In genomic region chr11:67239795-67240574, GRCh38 we compare ENCODE assay signal across 1 cellular context.
TF ChIP-seq lines count a peak whose summit lies in the region.

No MANE protein-coding gene starts in this region.

TF ChIP-seq in HepG2, 621 proteins besides CTCF, POLR2A, EP300 and RAD21 (continued from another document and continues in another):
- TF ChIP-seq ZSCAN21 (CRISPR knock-in tag; IDR thresholded peaks at IDR 0.05; ENCODE audit: borderline replicate concordance) (peak; percentile 69; the same call in 1 of the 2 replicates), SNRNP70 (IDR thresholded peaks at IDR 0.05; ENCODE audit: low read depth, low read length) (no peak), ZNF280B (CRISPR knock-in tag; IDR thresholded peaks at IDR 0.05; ENCODE audit: borderline replicate concordance) (peak; percentile 80), GATA4 (IDR thresholded peaks at IDR 0.05; ENCODE audit: borderline replicate concordance, low read depth) (peak; percentile 79; the same call in 1 of the 2 replicates), ZNF205 (CRISPR knock-in tag; IDR thresholded peaks at IDR 0.05) (peak; percentile 81), ZNF605 (CRISPR knock-in tag; IDR thresholded peaks at IDR 0.05) (peak; percentile 83), ATF2 (CRISPR knock-in tag; IDR thresholded peaks at IDR 0.05) (peak; percentile 71; the same call in 1 of the 2 replicates), ASH2L (IDR thresholded peaks at IDR 0.05; ENCODE audit: insufficient read length, low read depth, low read length) (peak; percentile 41), ZBTB46 (CRISPR knock-in tag; IDR thresholded peaks at IDR 0.05; ENCODE audit: borderline replicate concordance) (no peak), UBTF (CRISPR knock-in tag; IDR thresholded peaks at IDR 0.05) (peak; percentile 96), KIAA2018 (CRISPR knock-in tag; IDR thresholded peaks at IDR 0.05; ENCODE audit: borderline replicate concordance) (no peak), ZNF350 (CRISPR knock-in tag; IDR thresholded peaks at IDR 0.05; ENCODE audit: borderline replicate concordance, low read depth) (peak; percentile 84), TGIF2 (CRISPR knock-in tag; IDR thresholded peaks at IDR 0.05) (peak; percentile 98), DPF2 (CRISPR knock-in tag; IDR thresholded peaks at IDR 0.05; ENCODE audit: borderline replicate concordance, low read depth) (no peak), ZC3H13 (CRISPR knock-in tag; IDR thresholded peaks at IDR 0.05) (no peak), ZFY (CRISPR knock-in tag; IDR thresholded peaks at IDR 0.05) (peak; percentile 73; the same call in 1 of the 2 replicates), ZMYM4 (CRISPR knock-in tag; IDR thresholded peaks at IDR 0.05) (peak; percentile 83), ERF (CRISPR knock-in tag; IDR thresholded peaks at IDR 0.05) (peak; percentile 98), ZKSCAN1 (IDR thresholded peaks at IDR 0.05; ENCODE audit: low read length) (no peak), ONECUT2 (CRISPR knock-in tag; IDR thresholded peaks at IDR 0.05) (no peak), ESRRA (CRISPR knock-in tag; IDR thresholded peaks at IDR 0.05; ENCODE audit: low read depth) (no peak), ZNF772 (CRISPR knock-in tag; IDR thresholded peaks at IDR 0.05) (peak; percentile 90; the same call in 1 of the 2 replicates), REST (IDR thresholded peaks at IDR 0.05; ENCODE audit: borderline replicate concordance in 1 of 2, low read depth in 1 of 2, low read length in 2 of 2) (peak in 1 of 2 experiments; percentile 85; a peak in 3 of 4 replicates), THRA (CRISPR knock-in tag; IDR thresholded peaks at IDR 0.05; ENCODE audit: borderline replicate concordance) (peak; percentile 73), AHR (CRISPR knock-in tag; IDR thresholded peaks at IDR 0.05) (peak; percentile 95; the same call in 1 of the 2 replicates), ZNF749 (CRISPR knock-in tag; IDR thresholded peaks at IDR 0.05; ENCODE audit: borderline replicate concordance) (peak; percentile 77; the same call in 1 of the 2 replicates), NAIF1 (CRISPR knock-in tag; IDR thresholded peaks at IDR 0.05; ENCODE audit: borderline replicate concordance) (no peak), MYNN (CRISPR knock-in tag; IDR thresholded peaks at IDR 0.05; ENCODE audit: low read depth) (peak; percentile 83), ZBTB4 (CRISPR knock-in tag; IDR thresholded peaks at IDR 0.05; ENCODE audit: borderline replicate concordance) (0 out of 2 replicates have a peak, but pooled peaks have one; percentile 37), PHF20 (CRISPR knock-in tag; IDR thresholded peaks at IDR 0.05) (0 out of 2 replicates have a peak, but pooled peaks have one; percentile 27), TAF1 (CRISPR knock-in tag; IDR thresholded peaks at IDR 0.05) (peak; percentile 100)
